In the genomic region with DNA sequence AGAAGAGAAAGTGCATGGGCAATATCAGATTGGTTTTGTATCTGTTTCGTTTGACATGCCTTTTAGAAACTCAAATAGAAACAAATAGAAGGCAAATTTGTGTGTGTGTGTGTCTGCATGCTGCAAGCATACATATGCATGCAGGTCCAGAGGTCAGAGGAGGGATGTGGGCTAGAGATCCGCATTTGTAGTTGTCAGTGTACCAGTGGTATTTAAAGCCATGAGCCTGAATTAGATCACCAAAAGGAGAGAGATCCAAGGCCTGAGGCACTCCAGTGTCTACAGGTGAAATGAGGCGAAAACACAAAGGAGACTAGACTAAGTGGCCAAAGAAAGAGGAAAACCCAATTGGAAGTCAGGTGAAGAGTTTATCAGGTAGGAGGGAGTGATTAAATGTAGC, we compare ENCODE assay signal across 4 cellular contexts.
"Had no signal": no experiment of that assay in that cellular context is flagged by ENCODE, and none has a peak within 500 bp of the region (broad histone marks: within the 10 kb centered on the region; RNA-seq: fewer than 3 reads in every experiment).

No MANE protein-coding gene starts in this region.

- H3K9me3 Mint-ChIP-seq: GM23338, H9 had no signal

- H3K4me3 Mint-ChIP-seq: GM23338, H9, IgD-negative memory B cell had no signal

- H3K27ac Mint-ChIP-seq: GM23338, H9, IgD-negative memory B cell had no signal

- DNase-seq: H9, HCEC 1CT had no signal

- H3K4me1 Mint-ChIP-seq: GM23338, H9, IgD-negative memory B cell had no signal

- H3K4me3 ChIP-seq: GM23338 had no signal

- H3K36me3 Mint-ChIP-seq: IgD-negative memory B cell had no signal
